In the genomic region with DNA sequence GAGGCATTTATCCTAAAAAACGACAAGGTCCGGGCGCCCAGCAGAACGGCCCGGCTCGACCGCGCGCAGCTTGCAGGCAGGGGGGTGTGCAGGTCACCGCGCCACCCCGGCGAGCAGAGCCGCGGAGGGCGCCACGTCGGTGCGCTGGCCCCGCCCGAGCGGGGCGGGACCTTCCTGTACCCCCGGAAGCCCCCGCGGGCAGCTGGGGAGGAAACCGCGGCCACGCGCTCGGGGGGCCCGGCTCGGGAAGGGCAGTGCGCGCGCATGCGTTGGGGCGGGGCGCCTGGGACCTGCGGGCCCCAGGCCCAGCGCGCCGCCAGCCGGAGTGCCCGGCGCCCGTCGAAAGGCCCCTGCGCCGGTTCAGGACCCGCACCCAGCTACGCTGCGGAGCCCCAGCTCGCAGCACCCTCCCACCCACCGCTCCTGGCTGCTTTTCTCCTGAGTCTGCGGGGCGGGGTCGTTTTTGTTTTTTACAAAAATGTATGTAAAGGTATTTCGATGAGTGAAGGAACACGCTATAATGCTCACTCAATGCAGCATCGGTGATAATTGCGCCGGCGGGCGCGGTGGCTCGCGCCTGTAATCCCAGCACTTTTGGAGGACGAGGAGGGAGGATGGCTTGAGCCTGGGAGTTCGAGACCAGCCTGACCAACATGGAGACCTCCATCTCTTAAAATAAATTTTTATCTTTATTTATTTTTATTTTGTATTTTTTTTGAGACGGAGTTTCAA, we compare ENCODE assay signal across 8 cellular contexts. TPM values are rescaled to one million over a fixed set of nuclear protein-coding genes. Genes with fewer than 3 reads are reported as not detected.
DNase-seq lines count a peak whose midpoint lies in the region; ATAC-seq and TF ChIP-seq lines count a peak whose summit lies in the region.

No MANE protein-coding gene starts in this region.

- no peaks in the 10 kb centered on the region for H3F3A ChIP-seq in SK-N-SH (replicated peaks; ENCODE audit: insufficient read depth)

- no peak overlapping the region for H3K4ac ChIP-seq in neuronal stem cell (ENCODE audit: low read length)

- POLR2A ChIA-PET in SK-N-SH (lab: Yijun Ruan, JAX) = interaction anchor here (0.6 kb wide), 1 partner anchor 14 kb away, joined by 3 read pairs; no protein-coding TSS in a partner anchor

- DNase-seq in SK-N-SH (peak; percentile 35), activated T-cell treated with anti-CD3 and anti-CD28 coated beads for 48 hours (ENCODE audit: low read depth) (peak; percentile 85), fibroblast of lung (ENCODE audit: low read depth in 2 of 2) (peak; percentile 69 to 78), neuronal stem cell (ENCODE audit: low spot score) (peak; percentile 56), DMS 273 treated with DMSO at 0.1 percent for 48 hours (lab: John Stamatoyannopoulos, UW) (no peak)

- H2AFZ ChIP-seq in SK-N-SH (ENCODE audit: low read depth) (no peak overlapping the region), fibroblast of lung (ENCODE audit: low read length) (peak overlapping the region; percentile 59), neuronal stem cell (ENCODE audit: low read length) (no peak overlapping the region)

- H3K23ac ChIP-seq in neuronal stem cell (ENCODE audit: low read depth, low read length, poor library complexity) = peak overlapping the region; percentile 92

- CTCF ChIA-PET in SK-N-SH (lab: Yijun Ruan, JAX) = interaction anchor here (3.4 kb wide), 1 partner anchor 13 kb away, joined by 12 read pairs; no protein-coding TSS in a partner anchor

- H2AK5ac ChIP-seq in neuronal stem cell (ENCODE audit: low read depth, low read length) = no peak overlapping the region

- no peak overlapping the region for H4K91ac ChIP-seq in neuronal stem cell (ENCODE audit: low read depth, low read length, poor library complexity)

- H3K9ac ChIP-seq in SK-N-SH = no peak overlapping the region
- H3K9ac ChIP-seq in HUES64 (ENCODE audit: low read depth, low read length) = peak overlapping the region; percentile 67
- H3K9ac ChIP-seq in fibroblast of lung (ENCODE audit: insufficient read depth, low read length) = peak overlapping the region; percentile 30
- no peak overlapping the region for H3K9ac ChIP-seq in neuronal stem cell (ENCODE audit: low read depth, low read length, poor library complexity)
- H3K9ac ChIP-seq in stomach smooth muscle (ENCODE audit: low read length in 2 of 2) = peak overlapping the region; percentile 67 to 71

- no peak overlapping the region for H3K14ac ChIP-seq in neuronal stem cell (ENCODE audit: low read length)

- H3K27me3 ChIP-seq in SK-N-SH (ENCODE audit: insufficient read depth) (no peaks in the 10 kb centered on the region), HUES64 (ENCODE audit: insufficient read depth, low read length) (no peaks in the 10 kb centered on the region), fibroblast of lung (ENCODE audit: control insufficient read depth, insufficient read depth, low read length) (no peaks in the 10 kb centered on the region), neuronal stem cell (ENCODE audit: control insufficient read depth in 3 of 3, insufficient read depth in 3 of 3, low read depth in 1 of 3, low read length in 3 of 3) (peaks cover 0 to 11% (median 0%) of the 10 kb centered on the region in 3 experiments), stomach smooth muscle (ENCODE audit: control insufficient read depth in 1 of 2, insufficient read depth in 2 of 2, low read length in 2 of 2) (no peaks in the 10 kb centered on the region)

- H3K18ac ChIP-seq in neuronal stem cell (ENCODE audit: low read length) = peak overlapping the region; percentile 78

- H3K9me3 ChIP-seq in SK-N-SH (no peaks in the 10 kb centered on the region), HUES64 (ENCODE audit: insufficient read depth, low read depth, low read length) (no peaks in the 10 kb centered on the region), fibroblast of lung (ENCODE audit: control insufficient read depth, insufficient read depth, low read depth, low read length) (no peaks in the 10 kb centered on the region), neuronal stem cell (replicated peaks in 1 of 2; ENCODE audit: control insufficient read depth in 2 of 2, insufficient read depth in 1 of 2, low read depth in 1 of 2, low read length in 2 of 2) (peaks cover 0 to 2% of the 10 kb centered on the region in 2 donors), stomach smooth muscle (ENCODE audit: control insufficient read depth in 2 of 2, low read length in 2 of 2) (no peaks in the 10 kb centered on the region)

- H3K27ac ChIP-seq in SK-N-SH (ENCODE audit: low read depth in 2 of 2, low read length in 1 of 2) = no peak overlapping the region
- peak overlapping the region; percentile 62; the same call in 1 of the 2 replicates for H3K27ac ChIP-seq in HUES64 (ENCODE audit: low read depth, low read length)
- no peak overlapping the region for H3K27ac ChIP-seq in fibroblast of lung (ENCODE audit: insufficient read depth, low read length)
- H3K27ac ChIP-seq in neuronal stem cell (replicated peaks; ENCODE audit: low read length) = no peak overlapping the region
- H3K27ac ChIP-seq in stomach smooth muscle (ENCODE audit: low read length) = peak overlapping the region; percentile 37

- TF ChIP-seq EP300 in SK-N-SH (IDR thresholded peaks at IDR 0.05; ENCODE audit: borderline replicate concordance in 1 of 2, low read depth in 1 of 2, low read length in 1 of 2) = no peak

- H3K79me2 ChIP-seq in SK-N-SH (ENCODE audit: insufficient read depth) = no peaks in the 10 kb centered on the region
- no peaks in the 10 kb centered on the region for H3K79me2 ChIP-seq in fibroblast of lung (ENCODE audit: control insufficient read depth, insufficient read depth, low read length)

- H4K8ac ChIP-seq in neuronal stem cell (ENCODE audit: low read depth, low read length) = no peak overlapping the region

- ATAC-seq in SK-N-SH treated with all-trans-retinoic acid at 6 μM for 48 hours = no peak

- peak overlapping the region; percentile 38 for H2BK15ac ChIP-seq in neuronal stem cell (ENCODE audit: low read length)

- H3K4me2 ChIP-seq in SK-N-SH = no peak overlapping the region
- H3K4me2 ChIP-seq in fibroblast of lung (ENCODE audit: extremely low read depth, insufficient read depth, low read length) = peak overlapping the region; percentile 64
- H3K4me2 ChIP-seq in neuronal stem cell (ENCODE audit: insufficient read depth, low read length, poor library complexity, severe bottlenecking) = peak overlapping the region; percentile 81

- no peaks in the 10 kb centered on the region for H3K79me1 ChIP-seq in neuronal stem cell (ENCODE audit: low read depth, low read length)

- H3K4me1 ChIP-seq in SK-N-SH (ENCODE audit: control insufficient read depth in 1 of 2, insufficient read depth in 2 of 2, low read depth in 1 of 2, low read length in 1 of 2) (peaks cover 0 to 8% of the 10 kb centered on the region in 2 experiments; a peak in 1 of 4 replicates), HUES64 (ENCODE audit: insufficient read depth, low read length) (no peaks in the 10 kb centered on the region), fibroblast of lung (ENCODE audit: control insufficient read depth, extremely low read depth, insufficient read depth, low read length) (no peaks in the 10 kb centered on the region), neuronal stem cell (ENCODE audit: control insufficient read depth in 2 of 2, insufficient read depth in 1 of 2, low read depth in 1 of 2, low read length in 2 of 2) (no peaks in the 10 kb centered on the region), stomach smooth muscle (ENCODE audit: control insufficient read depth, insufficient read depth, low read length) (no peaks in the 10 kb centered on the region)

- no peaks in the 10 kb centered on the region for H3K9me2 ChIP-seq in SK-N-SH

- H3K4me3 ChIP-seq in SK-N-SH (ENCODE audit: low read depth in 2 of 2, low read length in 1 of 2) = no peak overlapping the region
- H3K4me3 ChIP-seq in HUES64 (ENCODE audit: low read length) = peak overlapping the region; percentile 63
- H3K4me3 ChIP-seq in fibroblast of lung (replicated peaks in 1 of 4; ENCODE audit: control extremely low read depth in 1 of 4, insufficient read depth in 1 of 4, low read depth in 3 of 4, low read length in 4 of 4) = peak overlapping the region; percentile 31 to 64 (median 52)
- H3K4me3 ChIP-seq in neuronal stem cell (ENCODE audit: low read length in 2 of 2) = peak overlapping the region in 1 of 2 donors; percentile 70
- peak overlapping the region; percentile 72 to 76 for H3K4me3 ChIP-seq in stomach smooth muscle (ENCODE audit: low read length in 2 of 2)

- WGBS in SK-N-SH (ENCODE audit: low lambda C conversion rate) = 85% methylated on average over 47 of the region's 71 CpGs
- WGBS in HUES64 = 3% methylated on average over 70 of the region's 71 CpGs
- WGBS in neuronal stem cell (ENCODE audit: extremely low coverage in 2 of 2, insufficient read length in 2 of 2, insufficient replicate concordance in 1 of 2), 2 donors = no CpG with 5 or more reads among the region's 71 CpGs

- TF ChIP-seq RAD21 in SK-N-SH (IDR thresholded peaks at IDR 0.05; ENCODE audit: low read length) = no peak

- H2BK120ac ChIP-seq in neuronal stem cell (ENCODE audit: low read depth, low read length) = no peak overlapping the region

- TF ChIP-seq CTCF in SK-N-SH (IDR thresholded peaks at IDR 0.05) (no peak), fibroblast of lung (conservative IDR thresholded peaks at IDR 0.05 in 1 of 2, IDR thresholded peaks at IDR 0.05 in 1 of 2; ENCODE audit: low read depth in 1 of 2, low read length in 2 of 2) (no peak)

- H3K36me3 ChIP-seq in SK-N-SH (replicated peaks in 1 of 2; ENCODE audit: control insufficient read depth in 1 of 2, insufficient read depth in 2 of 2, low read length in 1 of 2) (no peaks in the 10 kb centered on the region), HUES64 (ENCODE audit: insufficient read depth, low read length) (no peaks in the 10 kb centered on the region), fibroblast of lung (ENCODE audit: control insufficient read depth, insufficient read depth, low read length) (no peaks in the 10 kb centered on the region), neuronal stem cell (replicated peaks in 1 of 2; ENCODE audit: control insufficient read depth in 2 of 2, insufficient read depth in 2 of 2, low read length in 2 of 2) (no peaks in the 10 kb centered on the region), stomach smooth muscle (ENCODE audit: control insufficient read depth in 2 of 2, insufficient read depth in 2 of 2, low read length in 2 of 2) (no peaks in the 10 kb centered on the region)

- H4K20me1 ChIP-seq in SK-N-SH (ENCODE audit: insufficient read depth) = no peaks in the 10 kb centered on the region
- no peaks in the 10 kb centered on the region for H4K20me1 ChIP-seq in fibroblast of lung (ENCODE audit: control insufficient read depth, extremely low read depth, insufficient read depth, low read length)

- peak overlapping the region; percentile 2 for H2BK12ac ChIP-seq in neuronal stem cell (ENCODE audit: low read length)

- H2BK5ac ChIP-seq in neuronal stem cell (ENCODE audit: low read length) = no peak overlapping the region

RNA-seq across cellular contexts. Expression of gene POMC, which starts 47.7 kb away (rescaled TPM):
- polyA plus RNA-seq in SK-N-SH (2012; rRNA removed) (not detected in 2 replicates), fibroblast of lung (0.33 TPM in 1 of 2 replicates, not detected in the other)
- not detected in 2 replicates for polyA plus RNA-seq in SK-N-SH (2012; cell fraction: cytosol; rRNA removed)
- not detected in 2 replicates for polyA plus RNA-seq in SK-N-SH (2012; cell fraction: nucleus; rRNA removed)
- 1.5 TPM for polyA plus RNA-seq in HUES64 (2013, experiment 1 of 2)
- polyA plus RNA-seq in HUES64 (2013, experiment 2 of 2) = 3.0 TPM
- 0.66 and 1.8 TPM in 2 replicates for total RNA-seq in fibroblast of lung
- polyA plus RNA-seq in fibroblast of lung (2012) = 0.65 TPM in 1 of 2 replicates, not detected in the other
- polyA minus RNA-seq in fibroblast of lung (ENCODE audit: low replicate concordance) = not detected in 2 replicates
- polyA plus RNA-seq in neuronal stem cell (2013, experiment 1 of 2) = 0.81 TPM
- 0.64 TPM for polyA plus RNA-seq in neuronal stem cell (2013, experiment 2 of 2)

Comparison
In these comparisons a context has a peak if more than half of its experiments do, and no peak if none do; other contexts are left out.
1. H3K27ac ChIP-seq: peak in HUES64 (single experiment) and stomach smooth muscle (single experiment); none in SK-N-SH (0 of 2), fibroblast of lung (single experiment) and neuronal stem cell (single experiment).
2. H3K4me3 ChIP-seq: peak in HUES64 (single experiment), fibroblast of lung (4 of 4) and stomach smooth muscle (2 of 2); none in SK-N-SH (0 of 2).
3. H3K9ac ChIP-seq: peak in HUES64 (single experiment), fibroblast of lung (single experiment) and stomach smooth muscle (2 of 2); none in SK-N-SH (single experiment) and neuronal stem cell (single experiment).